Comparison of ENCODE assay signal across 2 cellular contexts in the genomic region with DNA sequence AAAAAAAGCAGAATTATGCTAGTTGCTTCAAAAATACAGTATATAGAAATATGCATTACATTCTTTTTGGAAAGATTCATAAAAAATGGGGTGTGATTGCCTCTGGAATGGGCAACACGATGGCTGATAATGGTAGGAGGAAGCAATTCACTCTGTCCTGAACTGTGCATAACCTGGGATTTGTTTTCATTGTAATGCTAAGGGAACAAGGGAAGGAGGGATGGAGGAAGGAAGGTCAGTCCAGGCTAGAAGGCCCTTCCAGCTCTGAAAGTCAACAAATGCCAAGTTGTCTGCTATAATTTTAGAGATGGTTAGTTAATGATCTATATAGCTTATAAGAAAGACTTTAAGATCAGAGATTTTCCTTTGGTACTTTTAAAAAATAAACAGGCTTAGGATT.
TF ChIP-seq lines count a peak whose summit lies in the region.

No MANE protein-coding gene starts in this region.

TF ChIP-seq in HepG2, 621 proteins besides CTCF, POLR2A, EP300 and RAD21:
- TF ChIP-seq POLR2AphosphoS5 (IDR thresholded peaks at IDR 0.05; ENCODE audit: low read depth, low read length) (0 out of 2 replicates have a peak, but pooled peaks have one; percentile 16), SIN3A (IDR thresholded peaks at IDR 0.05; ENCODE audit: borderline replicate concordance, low read depth, low read length) (no peak)

TF ChIP-seq in GM12878, 131 proteins besides CTCF, POLR2A, EP300 and RAD21:
- TF ChIP-seq CHD4 (IDR thresholded peaks at IDR 0.05) (no peak), SMAD1 (IDR thresholded peaks at IDR 0.05; ENCODE audit: low read depth, partially characterized antibody) (no peak), RB1 (IDR thresholded peaks at IDR 0.05; ENCODE audit: borderline replicate concordance) (no peak), SIX5 (IDR thresholded peaks at IDR 0.05; ENCODE audit: low read depth, low read length, severe bottlenecking) (no peak), MEF2A (IDR thresholded peaks at IDR 0.05; ENCODE audit: insufficient read depth, low read depth, low read length) (no peak), HDAC6 (IDR thresholded peaks at IDR 0.05; ENCODE audit: unreplicated experiment) (no peak), NR2F1 (conservative IDR thresholded peaks at IDR 0.05) (no peak), NFYA (IDR thresholded peaks at IDR 0.05; ENCODE audit: borderline replicate concordance, low read depth, low read length) (no peak)
- TF ChIP-seq, protein P1, sequence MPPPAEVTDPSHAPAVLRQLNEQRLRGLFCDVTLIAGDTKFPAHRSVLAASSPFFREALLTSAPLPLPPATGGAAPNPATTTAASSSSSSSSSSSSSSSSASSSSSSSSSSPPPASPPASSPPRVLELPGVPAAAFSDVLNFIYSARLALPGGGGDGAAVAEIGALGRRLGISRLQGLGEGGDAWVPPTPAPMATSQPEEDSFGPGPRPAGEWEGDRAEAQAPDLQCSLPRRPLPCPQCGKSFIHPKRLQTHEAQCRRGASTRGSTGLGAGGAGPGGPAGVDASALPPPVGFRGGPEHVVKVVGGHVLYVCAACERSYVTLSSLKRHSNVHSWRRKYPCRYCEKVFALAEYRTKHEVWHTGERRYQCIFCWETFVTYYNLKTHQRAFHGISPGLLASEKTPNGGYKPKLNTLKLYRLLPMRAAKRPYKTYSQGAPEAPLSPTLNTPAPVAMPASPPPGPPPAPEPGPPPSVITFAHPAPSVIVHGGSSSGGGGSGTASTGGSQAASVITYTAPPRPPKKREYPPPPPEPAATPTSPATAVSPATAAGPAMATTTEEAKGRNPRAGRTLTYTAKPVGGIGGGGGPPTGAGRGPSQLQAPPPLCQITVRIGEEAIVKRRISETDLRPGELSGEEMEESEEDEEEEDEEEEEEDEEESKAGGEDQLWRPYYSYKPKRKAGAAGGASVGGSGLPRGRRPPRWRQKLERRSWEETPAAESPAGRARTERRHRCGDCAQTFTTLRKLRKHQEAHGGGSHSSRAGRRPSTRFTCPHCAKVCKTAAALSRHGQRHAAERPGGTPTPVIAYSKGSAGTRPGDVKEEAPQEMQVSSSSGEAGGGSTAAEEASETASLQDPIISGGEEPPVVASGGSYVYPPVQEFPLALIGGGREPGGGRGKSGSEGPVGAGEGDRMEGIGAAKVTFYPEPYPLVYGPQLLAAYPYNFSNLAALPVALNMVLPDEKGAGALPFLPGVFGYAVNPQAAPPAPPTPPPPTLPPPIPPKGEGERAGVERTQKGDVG (CRISPR knock-in tag; IDR thresholded peaks at IDR 0.05), result no peak
